20 cellular contexts compared by ENCODE assay signal in genomic region chr1:218904401-218904800, GRCh38.
DNase-seq lines count a peak whose midpoint lies in the region; ATAC-seq and TF ChIP-seq lines count a peak whose summit lies in the region.
"Had no signal": no experiment of that assay in that cellular context is flagged by ENCODE, and none has a peak within 500 bp of the region (broad histone marks: within the 10 kb centered on the region; RNA-seq: fewer than 3 reads in every experiment).

No MANE protein-coding gene starts in this region.

- no peaks in the 10 kb centered on the region for H3K27me3 Mint-ChIP-seq in nephron (ENCODE audit: low read depth)
- H3K27me3 Mint-ChIP-seq: CD4-positive, CD25-positive, alpha-beta regulatory T cell had no signal

- H3K9me3 ChIP-seq in BLaER1 treated with 17β-estradiol and CSF1 and Interleukin-3, amounts not matched to agents 10 nM and 100 nM (replicated peaks in 1 of 11), result no peaks in the 10 kb centered on the region
- H3K9me3 ChIP-seq in prostate gland, result no peaks in the 10 kb centered on the region
- H3K9me3 ChIP-seq: BE2C, SJSA1 had no signal

- no peak overlapping the region for H3K9ac ChIP-seq in BLaER1 treated with 17β-estradiol and CSF1 and Interleukin-3, amounts not matched to agents 10 nM and 100 nM

- peak overlapping the region; percentile 25 to 59 (median 40) for H3K27ac Mint-ChIP-seq in nephron
- H3K27ac Mint-ChIP-seq: CD4-positive, CD25-positive, alpha-beta regulatory T cell; H9; HFFc6 had no signal

- no peak overlapping the region for H3K4me3 ChIP-seq in BLaER1 treated with 17β-estradiol and CSF1 and Interleukin-3, amounts not matched to agents 10 nM and 100 nM
- H3K4me3 ChIP-seq in fibroblast of pulmonary artery (replicated peaks; ENCODE audit: low read depth, low read length) (no peak overlapping the region), prostate gland (no peak overlapping the region)
- H3K4me3 ChIP-seq: SJSA1 had no signal

- TF ChIP-seq POLR2A in prostate gland (IDR thresholded peaks at IDR 0.05), result no peak

- intact Hi-C loops in prostate gland (cut with DNase I), result no loop called here

- ATAC-seq in GM18517 (IDR thresholded peaks at IDR 0.05; ENCODE audit: unreplicated experiment), result no peak

- no peaks in the 10 kb centered on the region for H3K36me3 ChIP-seq in BLaER1 treated with 17β-estradiol and CSF1 and Interleukin-3, amounts not matched to agents 10 nM and 100 nM
- H3K36me3 ChIP-seq in prostate gland, result no peaks in the 10 kb centered on the region
- H3K36me3 ChIP-seq: BE2C, SJSA1 had no signal

- no peaks in the 10 kb centered on the region for H4K20me1 ChIP-seq in BLaER1 treated with 17β-estradiol and CSF1 and Interleukin-3, amounts not matched to agents 10 nM and 100 nM

- peak overlapping the region in 7 of 11 experiments; percentile 10 to 26 (median 23); a peak in 5 of 22 replicates for H3K4me2 ChIP-seq in BLaER1 treated with 17β-estradiol and CSF1 and Interleukin-3, amounts not matched to agents 10 nM and 100 nM

- H3K4me1 Mint-ChIP-seq in nephron, result peaks cover 7% of the 10 kb centered on the region
- H3K4me1 Mint-ChIP-seq: CD4-positive, CD25-positive, alpha-beta regulatory T cell; H9 had no signal

- no peaks in the 10 kb centered on the region for H3K36me3 Mint-ChIP-seq in nephron (ENCODE audit: low read depth)
- H3K36me3 Mint-ChIP-seq: CD4-positive, CD25-positive, alpha-beta regulatory T cell had no signal

- TF ChIP-seq CTCF in fibroblast of pulmonary artery (IDR thresholded peaks at IDR 0.05; ENCODE audit: low read length, missing control alignments), result no peak
- TF ChIP-seq CTCF in nephron (IDR thresholded peaks at IDR 0.05; ENCODE audit: unreplicated experiment in 3 of 3), result no peak
- TF ChIP-seq CTCF in prostate gland (IDR thresholded peaks at IDR 0.05), result no peak

- 61% methylated on average over 2 of the region's 2 CpGs for WGBS in prostate gland

- H3K27me3 ChIP-seq in BLaER1 treated with 17β-estradiol and CSF1 and Interleukin-3, amounts not matched to agents 10 nM and 100 nM, result no peaks in the 10 kb centered on the region
- no peaks in the 10 kb centered on the region for H3K27me3 ChIP-seq in prostate gland (replicated peaks; ENCODE audit: insufficient read depth)
- H3K27me3 ChIP-seq: BE2C, SJSA1 had no signal

- H3K27ac ChIP-seq in BLaER1 treated with 17β-estradiol and CSF1 and Interleukin-3, amounts not matched to agents 10 nM and 100 nM, result no peak overlapping the region
- no peak overlapping the region for H3K27ac ChIP-seq in prostate gland
- H3K27ac ChIP-seq: SJSA1 had no signal

- no peak overlapping the region for H3K4me3 Mint-ChIP-seq in nephron
- H3K4me3 Mint-ChIP-seq: CD4-positive, CD25-positive, alpha-beta regulatory T cell; H9; HFFc6 had no signal

- DNase-seq in LHCN-M2 (ENCODE audit: low read depth), result peak; percentile 10
- peak; percentile 69 for DNase-seq in fibroblast of pulmonary artery (ENCODE audit: low read depth)
- DNase-seq in NCI-H2107 treated with DMSO at 0.1 percent for 48 hours (lab: John Stamatoyannopoulos, UW; ENCODE audit: unreplicated experiment), result no peak
- no peak for DNase-seq in NCI-H2227 (lab: John Stamatoyannopoulos, UW; ENCODE audit: unreplicated experiment)
- DNase-seq in prostate gland (ENCODE audit: low spot score), result no peak
- DNase-seq: BE2C; CD4-positive, CD25-positive, alpha-beta regulatory T cell; H9; HFFc6; KBM-7; NCI-H1092 treated with DMSO at 0.1 percent for 48 hours; NCI-H146; NCI-H2029; NCI-H2171; NCI-H524 treated with DMSO at 0.1 percent for 48 hours; OCI-M1 had no signal

- no peaks in the 10 kb centered on the region for H3K9me3 Mint-ChIP-seq in nephron
- H3K9me3 Mint-ChIP-seq: H9, HFFc6 had no signal

- peaks cover 4 to 8% (median 5%) of the 10 kb centered on the region in 10 experiments; a peak in 13 of 20 replicates for H3K4me1 ChIP-seq in BLaER1 treated with 17β-estradiol and CSF1 and Interleukin-3, amounts not matched to agents 10 nM and 100 nM
- no peaks in the 10 kb centered on the region for H3K4me1 ChIP-seq in prostate gland (replicated peaks)
- H3K4me1 ChIP-seq: BE2C, SJSA1 had no signal

Comparison
In these comparisons a context has a peak if more than half of its experiments do, and no peak if none do; other contexts are left out.
1. DNase-seq: peak in LHCN-M2 (single experiment) and fibroblast of pulmonary artery (single experiment); none in NCI-H2107 treated with DMSO at 0.1 percent for 48 hours (single experiment), NCI-H2227 (single experiment) and prostate gland (single experiment).